ENCODE assay signal across 12 cellular contexts in the genomic region with DNA sequence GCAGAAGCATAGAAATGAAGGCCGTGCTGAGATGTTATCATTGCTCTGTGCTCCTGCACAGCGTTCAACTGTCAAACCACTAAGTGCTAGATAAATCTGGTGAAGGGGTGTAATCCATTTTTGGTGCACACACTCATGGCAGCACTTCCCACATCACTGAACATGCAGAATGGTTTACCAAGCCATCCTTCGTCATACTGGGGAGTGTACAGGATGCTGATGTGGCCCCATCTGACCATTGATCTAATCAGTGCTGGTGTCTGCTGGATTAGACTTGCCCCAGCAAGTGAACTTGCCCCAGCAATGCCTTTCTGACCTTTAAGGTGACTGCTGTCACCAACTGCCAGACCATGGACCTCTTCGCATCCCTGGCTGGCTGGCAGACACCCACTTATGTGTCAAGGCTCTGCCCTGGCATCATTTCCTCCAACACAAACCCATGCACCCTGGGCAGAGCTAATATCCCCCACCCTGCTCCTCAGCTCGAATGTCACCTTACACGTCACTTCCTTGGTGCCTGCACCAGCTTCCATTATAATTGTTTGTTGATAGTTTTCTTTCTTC. TPM values are rescaled to one million over a fixed set of nuclear protein-coding genes. Genes with fewer than 3 reads are reported as not detected.
DNase-seq lines count a peak whose midpoint lies in the region; ATAC-seq and TF ChIP-seq lines count a peak whose summit lies in the region.
"Had no signal": no experiment of that assay in that cellular context is flagged by ENCODE, and none has a peak within 500 bp of the region (broad histone marks: within the 10 kb centered on the region; RNA-seq: fewer than 3 reads in every experiment).

No MANE protein-coding gene starts in this region.

- no peaks in the 10 kb centered on the region for H3K36me3 ChIP-seq in vagina
- H3K36me3 ChIP-seq in uterus: no peaks in the 10 kb centered on the region
- H3K36me3 ChIP-seq: neutrophil, SJSA1 had no signal

- DNase-seq in activated CD4-positive, alpha-beta T cell treated with anti-CD3 and anti-CD28 coated beads, Interleukin-2, amount 10 ng/mL, durations not matched to agents 7 days and 5 days: peak; percentile 49
- DNase-seq in activated CD4-positive, alpha-beta T cell treated with anti-CD3 and anti-CD28 coated beads, Interleukin-2, amount 50 U/mL, for 4 hours: no peak
- DNase-seq in activated naive CD8-positive, alpha-beta T cell treated with anti-CD3 and anti-CD28 coated beads for 36 hours: peak; percentile 36
- no peak for DNase-seq in stimulated activated naive B cell treated with anti-CD40 and anti-IgM and Interleukin-4, amounts not matched to agents 10 μg/mL and 1 μg/mL and 100 μg/mL, for 72 hours
- DNase-seq in vagina (ENCODE audit: extremely low spot score in 2 of 2) (no peak), uterus (no peak)
- DNase-seq: NCI-H1694, NCI-H774 had no signal

- H3K9me3 ChIP-seq in vagina (no peaks in the 10 kb centered on the region), uterus (no peaks in the 10 kb centered on the region)
- H3K9me3 ChIP-seq: neutrophil, SJSA1 had no signal

- H3K36me3 Mint-ChIP-seq in activated CD4-positive, alpha-beta T cell treated with anti-CD3 and anti-CD28 coated beads, Interleukin-2, amount 10 ng/mL, durations not matched to agents 7 days and 5 days (ENCODE audit: low read depth): peaks cover 6% of the 10 kb centered on the region
- H3K36me3 Mint-ChIP-seq in T-helper 1 cell treated with Interleukin-12 subunit alpha and Interleukin-12 subunit beta and Interleukin-4 antibody, amounts not matched to agents 30 μg/mL and 1 μg/mL, for 36 hours (ENCODE audit: low read depth): peaks cover 2% of the 10 kb centered on the region
- H3K36me3 Mint-ChIP-seq in activated naive CD8-positive, alpha-beta T cell treated with anti-CD3 and anti-CD28 coated beads for 36 hours: peaks cover under 1% of the 10 kb centered on the region
- H3K36me3 Mint-ChIP-seq in stimulated activated naive B cell treated with anti-CD40 and anti-IgM and Interleukin-4, amounts not matched to agents 10 μg/mL and 1 μg/mL and 100 μg/mL, for 72 hours: peaks cover 0 to 4% of the 10 kb centered on the region in 2 donors

- no peak for ATAC-seq in stimulated activated naive B cell treated with anti-CD40 and anti-IgM and Interleukin-4, amounts not matched to agents 10 μg/mL and 1 μg/mL and 100 μg/mL, for 72 hours (replicated peaks)
- no peak for ATAC-seq in HG03565 (IDR thresholded peaks at IDR 0.05; ENCODE audit: unreplicated experiment)

- peak overlapping the region; percentile 89 for H3K27ac Mint-ChIP-seq in activated CD4-positive, alpha-beta T cell treated with anti-CD3 and anti-CD28 coated beads, Interleukin-2, amount 10 ng/mL, durations not matched to agents 7 days and 5 days
- peak overlapping the region; percentile 83 for H3K27ac Mint-ChIP-seq in T-helper 1 cell treated with Interleukin-12 subunit alpha and Interleukin-12 subunit beta and Interleukin-4 antibody, amounts not matched to agents 30 μg/mL and 1 μg/mL, for 36 hours
- H3K27ac Mint-ChIP-seq in activated naive CD8-positive, alpha-beta T cell treated with anti-CD3 and anti-CD28 coated beads for 36 hours: peak overlapping the region; percentile 88
- peak overlapping the region; percentile 10 for H3K27ac Mint-ChIP-seq in stimulated activated naive B cell treated with anti-CD40 and anti-IgM and Interleukin-4, amounts not matched to agents 10 μg/mL and 1 μg/mL and 100 μg/mL, for 72 hours

- TF ChIP-seq POLR2A in vagina (IDR thresholded peaks at IDR 0.05) (no peak), uterus (IDR thresholded peaks at IDR 0.05) (no peak)

- no peak overlapping the region for H3K4me3 ChIP-seq in vagina
- H3K4me3 ChIP-seq in uterus: no peak overlapping the region
- H3K4me3 ChIP-seq: SJSA1 had no signal

- H3K27me3 ChIP-seq in vagina: no peaks in the 10 kb centered on the region
- H3K27me3 ChIP-seq in uterus: no peaks in the 10 kb centered on the region
- H3K27me3 ChIP-seq: neutrophil had no signal

- no peaks in the 10 kb centered on the region for H3K27me3 Mint-ChIP-seq in activated CD4-positive, alpha-beta T cell treated with anti-CD3 and anti-CD28 coated beads, Interleukin-2, amount 10 ng/mL, durations not matched to agents 7 days and 5 days
- no peaks in the 10 kb centered on the region for H3K27me3 Mint-ChIP-seq in T-helper 1 cell treated with Interleukin-12 subunit alpha and Interleukin-12 subunit beta and Interleukin-4 antibody, amounts not matched to agents 30 μg/mL and 1 μg/mL, for 36 hours (ENCODE audit: low read depth)
- H3K27me3 Mint-ChIP-seq in activated naive CD8-positive, alpha-beta T cell treated with anti-CD3 and anti-CD28 coated beads for 36 hours: no peaks in the 10 kb centered on the region
- H3K27me3 Mint-ChIP-seq in stimulated activated naive B cell treated with anti-CD40 and anti-IgM and Interleukin-4, amounts not matched to agents 10 μg/mL and 1 μg/mL and 100 μg/mL, for 72 hours: no peaks in the 10 kb centered on the region

- peaks cover 75% of the 10 kb centered on the region for H3K4me1 Mint-ChIP-seq in activated CD4-positive, alpha-beta T cell treated with anti-CD3 and anti-CD28 coated beads, Interleukin-2, amount 10 ng/mL, durations not matched to agents 7 days and 5 days
- peaks cover 60% of the 10 kb centered on the region for H3K4me1 Mint-ChIP-seq in T-helper 1 cell treated with Interleukin-12 subunit alpha and Interleukin-12 subunit beta and Interleukin-4 antibody, amounts not matched to agents 30 μg/mL and 1 μg/mL, for 36 hours (ENCODE audit: low read depth)
- H3K4me1 Mint-ChIP-seq in activated naive CD8-positive, alpha-beta T cell treated with anti-CD3 and anti-CD28 coated beads for 36 hours: peaks cover 64% of the 10 kb centered on the region
- peaks cover 28 to 58% of the 10 kb centered on the region in 2 donors for H3K4me1 Mint-ChIP-seq in stimulated activated naive B cell treated with anti-CD40 and anti-IgM and Interleukin-4, amounts not matched to agents 10 μg/mL and 1 μg/mL and 100 μg/mL, for 72 hours

- POLR2A ChIA-PET in activated CD4-positive, alpha-beta T cell treated with anti-CD3 and anti-CD28 coated beads, Interleukin-2, amount 10 ng/mL, durations not matched to agents 7 days and 5 days (lab: Charles Lee): no interaction called here

- H3K4me3 Mint-ChIP-seq in activated CD4-positive, alpha-beta T cell treated with anti-CD3 and anti-CD28 coated beads, Interleukin-2, amount 10 ng/mL, durations not matched to agents 7 days and 5 days: peak overlapping the region; percentile 21
- peak overlapping the region; percentile 35 for H3K4me3 Mint-ChIP-seq in T-helper 1 cell treated with Interleukin-12 subunit alpha and Interleukin-12 subunit beta and Interleukin-4 antibody, amounts not matched to agents 30 μg/mL and 1 μg/mL, for 36 hours
- peak overlapping the region; percentile 56 for H3K4me3 Mint-ChIP-seq in activated naive CD8-positive, alpha-beta T cell treated with anti-CD3 and anti-CD28 coated beads for 36 hours
- no peak overlapping the region for H3K4me3 Mint-ChIP-seq in stimulated activated naive B cell treated with anti-CD40 and anti-IgM and Interleukin-4, amounts not matched to agents 10 μg/mL and 1 μg/mL and 100 μg/mL, for 72 hours

- CTCF ChIA-PET in activated CD4-positive, alpha-beta T cell treated with anti-CD3 and anti-CD28 coated beads, Interleukin-2, amount 10 ng/mL, durations not matched to agents 7 days and 5 days (lab: Charles Lee): interaction anchor here (0.6 to 2.1 kb wide), 12 partner anchors 9 to 154 kb away, joined by 3 to 8 read pairs (median 4); no protein-coding TSS in a partner anchor

- no peak overlapping the region for H3K27ac ChIP-seq in vagina
- H3K27ac ChIP-seq in uterus: no peak overlapping the region
- H3K27ac ChIP-seq: neutrophil, SJSA1 had no signal

- H3K4me1 ChIP-seq in vagina (peaks cover 17% of the 10 kb centered on the region), uterus (no peaks in the 10 kb centered on the region)
- H3K4me1 ChIP-seq: SJSA1 had no signal

- TF ChIP-seq CTCF in vagina (IDR thresholded peaks at IDR 0.05) (no peak), uterus (IDR thresholded peaks at IDR 0.05) (no peak)

- intact Hi-C loops in vagina (cut with DNase I) (no loop called here), uterus (cut with DNase I; ENCODE audit: low total_unique reads) (no loop called here)

- no peaks in the 10 kb centered on the region for H3K9me3 Mint-ChIP-seq in activated CD4-positive, alpha-beta T cell treated with anti-CD3 and anti-CD28 coated beads, Interleukin-2, amount 10 ng/mL, durations not matched to agents 7 days and 5 days
- H3K9me3 Mint-ChIP-seq in T-helper 1 cell treated with Interleukin-12 subunit alpha and Interleukin-12 subunit beta and Interleukin-4 antibody, amounts not matched to agents 30 μg/mL and 1 μg/mL, for 36 hours: no peaks in the 10 kb centered on the region
- no peaks in the 10 kb centered on the region for H3K9me3 Mint-ChIP-seq in activated naive CD8-positive, alpha-beta T cell treated with anti-CD3 and anti-CD28 coated beads for 36 hours
- no peaks in the 10 kb centered on the region for H3K9me3 Mint-ChIP-seq in stimulated activated naive B cell treated with anti-CD40 and anti-IgM and Interleukin-4, amounts not matched to agents 10 μg/mL and 1 μg/mL and 100 μg/mL, for 72 hours

RNA-seq across cellular contexts. Expression of a gene that starts 4.2 kb away (rescaled TPM):
- total RNA-seq in activated CD4-positive, alpha-beta T cell treated with anti-CD3 and anti-CD28 coated beads, Interleukin-2, amount 10 ng/mL, durations not matched to agents 7 days and 5 days: 100 to 1,000 TPM; 334 to 336 TPM
- 100 to 1,000 TPM; 239 to 245 TPM for total RNA-seq in activated naive CD8-positive, alpha-beta T cell treated with anti-CD3 and anti-CD28 coated beads for 36 hours
- total RNA-seq in vagina: 39.3 TPM
- total RNA-seq in uterus: 10 to 100 TPM in 2 of 4 donors, 1 to 10 TPM in 2; 1.5 to 27.8 (median 11.6) TPM

Comparison
In these comparisons a context has a peak if more than half of its experiments do, and no peak if none do; other contexts are left out.
1. DNase-seq: peak in activated CD4-positive, alpha-beta T cell treated with anti-CD3 and anti-CD28 coated beads, Interleukin-2, amount 10 ng/mL, durations not matched to agents 7 days and 5 days (single experiment) and activated naive CD8-positive, alpha-beta T cell treated with anti-CD3 and anti-CD28 coated beads for 36 hours (single experiment); none in activated CD4-positive, alpha-beta T cell treated with anti-CD3 and anti-CD28 coated beads, Interleukin-2, amount 50 U/mL, for 4 hours (0 of 2), stimulated activated naive B cell treated with anti-CD40 and anti-IgM and Interleukin-4, amounts not matched to agents 10 μg/mL and 1 μg/mL and 100 μg/mL, for 72 hours (single experiment), vagina (0 of 2) and uterus (0 of 2).
2. H3K27ac Mint-ChIP-seq: peak in every context shown above with its lines; median percentile 89 in activated CD4-positive, alpha-beta T cell treated with anti-CD3 and anti-CD28 coated beads, Interleukin-2, amount 10 ng/mL, durations not matched to agents 7 days and 5 days; 88 in activated naive CD8-positive, alpha-beta T cell treated with anti-CD3 and anti-CD28 coated beads for 36 hours; 83 in T-helper 1 cell treated with Interleukin-12 subunit alpha and Interleukin-12 subunit beta and Interleukin-4 antibody, amounts not matched to agents 30 μg/mL and 1 μg/mL, for 36 hours; 10 in stimulated activated naive B cell treated with anti-CD40 and anti-IgM and Interleukin-4, amounts not matched to agents 10 μg/mL and 1 μg/mL and 100 μg/mL, for 72 hours.
3. H3K4me3 Mint-ChIP-seq: peak in activated CD4-positive, alpha-beta T cell treated with anti-CD3 and anti-CD28 coated beads, Interleukin-2, amount 10 ng/mL, durations not matched to agents 7 days and 5 days (single experiment), T-helper 1 cell treated with Interleukin-12 subunit alpha and Interleukin-12 subunit beta and Interleukin-4 antibody, amounts not matched to agents 30 μg/mL and 1 μg/mL, for 36 hours (single experiment) and activated naive CD8-positive, alpha-beta T cell treated with anti-CD3 and anti-CD28 coated beads for 36 hours (single experiment); none in stimulated activated naive B cell treated with anti-CD40 and anti-IgM and Interleukin-4, amounts not matched to agents 10 μg/mL and 1 μg/mL and 100 μg/mL, for 72 hours (0 of 2).